8 cellular contexts compared by ENCODE assay signal in genomic region chr6:37021356-37022129, GRCh38. TPM values are rescaled to one million over a fixed set of nuclear protein-coding genes. Genes with fewer than 3 reads are reported as not detected.
DNase-seq lines count a peak whose midpoint lies in the region; TF ChIP-seq lines count a peak whose summit lies in the region.

No MANE protein-coding gene starts in this region.

- H3K27me3 ChIP-seq in fibroblast of lung (ENCODE audit: control insufficient read depth, insufficient read depth, low read length) = no peaks in the 10 kb centered on the region
- no peaks in the 10 kb centered on the region for H3K27me3 ChIP-seq in thyroid gland

- intact Hi-C loops in activated CD4-positive, alpha-beta memory T cell treated with anti-CD3 and anti-CD28 coated beads for 36 hours (cut with micrococcal nuclease) = loop anchor here (1.0 kb wide), 1 partner anchor 30 kb away; no protein-coding TSS in a partner anchor
- intact Hi-C loops in thyroid gland (cut with DNase I) = loop anchor here (5.0 to 10.0 kb wide), 2 partner anchors 193 to 254 kb away; no protein-coding TSS in a partner anchor

- H3K4me1 ChIP-seq in fibroblast of lung (ENCODE audit: control insufficient read depth, extremely low read depth, insufficient read depth, low read length) (peaks cover 7% of the 10 kb centered on the region), thyroid gland (peaks cover 19 to 22% of the 10 kb centered on the region in 2 donors)

- no peaks in the 10 kb centered on the region for H3K36me3 Mint-ChIP-seq in activated CD4-positive, alpha-beta memory T cell treated with anti-CD3 and anti-CD28 coated beads for 36 hours

- no peaks in the 10 kb centered on the region for H4K20me1 ChIP-seq in fibroblast of lung (ENCODE audit: control insufficient read depth, extremely low read depth, insufficient read depth, low read length)

- H3K36me3 ChIP-seq in fibroblast of lung (ENCODE audit: control insufficient read depth, insufficient read depth, low read length) = no peaks in the 10 kb centered on the region
- no peaks in the 10 kb centered on the region for H3K36me3 ChIP-seq in thyroid gland

- CTCF ChIA-PET in activated CD4-positive, alpha-beta memory T cell treated with anti-CD3 and anti-CD28 coated beads for 36 hours (lab: Charles Lee) = interaction anchor here (0.5 to 22.4 kb wide), 30 partner anchors 8 to 304 kb away, joined by 3 to 850 read pairs (median 4); partner anchors contain the start of genes C6orf89 and PIM1

- H3K79me2 ChIP-seq in fibroblast of lung (ENCODE audit: control insufficient read depth, insufficient read depth, low read length) = no peaks in the 10 kb centered on the region

- TF ChIP-seq CTCF in fibroblast of lung (conservative IDR thresholded peaks at IDR 0.05 in 1 of 2, IDR thresholded peaks at IDR 0.05 in 1 of 2; ENCODE audit: low read depth in 1 of 2, low read length in 2 of 2) (peak; percentile 63 to 66), thyroid gland (IDR thresholded peaks at IDR 0.05) (no peak)

- 78 to 82% methylated on average over 14 of the region's 14 CpGs for WGBS in thyroid gland, 2 donors

- no peak overlapping the region for H3K4me3 Mint-ChIP-seq in activated CD4-positive, alpha-beta memory T cell treated with anti-CD3 and anti-CD28 coated beads for 36 hours

- no peaks in the 10 kb centered on the region for H3K27me3 Mint-ChIP-seq in activated CD4-positive, alpha-beta memory T cell treated with anti-CD3 and anti-CD28 coated beads for 36 hours

- no peaks in the 10 kb centered on the region for H3K9me3 ChIP-seq in fibroblast of lung (ENCODE audit: control insufficient read depth, insufficient read depth, low read depth, low read length)
- no peaks in the 10 kb centered on the region for H3K9me3 ChIP-seq in thyroid gland

- H3K4me3 ChIP-seq in fibroblast of lung (replicated peaks in 1 of 4; ENCODE audit: control extremely low read depth in 1 of 4, insufficient read depth in 1 of 4, low read depth in 3 of 4, low read length in 4 of 4) = no peak overlapping the region
- no peak overlapping the region for H3K4me3 ChIP-seq in thyroid gland (replicated peaks in 1 of 3)

- no peak overlapping the region for H3K27ac ChIP-seq in fibroblast of lung (ENCODE audit: insufficient read depth, low read length)
- no peak overlapping the region for H3K27ac ChIP-seq in thyroid gland

- H3K4me1 Mint-ChIP-seq in activated CD4-positive, alpha-beta memory T cell treated with anti-CD3 and anti-CD28 coated beads for 36 hours (ENCODE audit: low read depth) = peaks cover 70% of the 10 kb centered on the region

- H3K9ac ChIP-seq in fibroblast of lung (ENCODE audit: insufficient read depth, low read length) = no peak overlapping the region

- H2AFZ ChIP-seq in fibroblast of lung (ENCODE audit: low read length) = no peak overlapping the region

- TF ChIP-seq POLR2A in thyroid gland (IDR thresholded peaks at IDR 0.05) = no peak

- peak; percentile 77 for DNase-seq in DMS 273 (lab: John Stamatoyannopoulos, UW; ENCODE audit: unreplicated experiment)
- peak; percentile 63 for DNase-seq in NAMALWA (ENCODE audit: low spot score)
- peak; percentile 84 for DNase-seq in activated CD4-positive, alpha-beta memory T cell treated with anti-CD3 and anti-CD28 coated beads for 36 hours
- DNase-seq in fibroblast of lung (ENCODE audit: low read depth in 2 of 2) = peak; percentile 34 to 62
- peak; percentile 27 to 65 (median 54) for DNase-seq in stimulated activated CD4-positive, alpha-beta T cell treated with anti-CD3 and anti-CD28 coated beads, TNF-alpha, amount 100 ng/mL, for 4 hours (ENCODE audit: low read depth in 3 of 3)
- DNase-seq in pons (ENCODE audit: low spot score) = no peak
- no peak for DNase-seq in thyroid gland
- DNase-seq in hippocampal formation (lab: John Stamatoyannopoulos, UW) = no peak

- H3K27ac Mint-ChIP-seq in activated CD4-positive, alpha-beta memory T cell treated with anti-CD3 and anti-CD28 coated beads for 36 hours = peak overlapping the region; percentile 25

- POLR2A ChIA-PET in activated CD4-positive, alpha-beta memory T cell treated with anti-CD3 and anti-CD28 coated beads for 36 hours (lab: Charles Lee) = interaction anchor here (0.5 to 5.2 kb wide), 5 partner anchors 15 to 188 kb away, joined by 3 to 20 read pairs (median 5); partner anchors contain the start of gene PIM1

- no peaks in the 10 kb centered on the region for H3K9me3 Mint-ChIP-seq in activated CD4-positive, alpha-beta memory T cell treated with anti-CD3 and anti-CD28 coated beads for 36 hours

- no peak overlapping the region for H3K4me2 ChIP-seq in fibroblast of lung (ENCODE audit: extremely low read depth, insufficient read depth, low read length)

RNA-seq across cellular contexts. Expression of gene FGD2, which starts 16.1 kb away (rescaled TPM):
- total RNA-seq in activated CD4-positive, alpha-beta memory T cell treated with anti-CD3 and anti-CD28 coated beads for 36 hours = under 1 TPM; 0.48 to 0.52 TPM
- not detected in 2 replicates for total RNA-seq in fibroblast of lung
- not detected in 2 replicates for polyA plus RNA-seq in fibroblast of lung
- polyA plus RNA-seq in fibroblast of lung (2012) = not detected in 2 replicates
- polyA minus RNA-seq in fibroblast of lung (ENCODE audit: low replicate concordance) = not detected in 2 replicates
- 10 to 100 TPM; 14.9 to 25.8 (median 23.1) TPM for total RNA-seq in thyroid gland

RNA-seq across cellular contexts. Expression of gene MTCH1, which starts 35.5 kb away (rescaled TPM):
- 100 to 1,000 TPM; 109 to 114 TPM for total RNA-seq in activated CD4-positive, alpha-beta memory T cell treated with anti-CD3 and anti-CD28 coated beads for 36 hours
- total RNA-seq in fibroblast of lung (166 and 222 TPM in 2 replicates), thyroid gland (1,000 to 10,000 TPM in 1 of 4 donors, 100 to 1,000 TPM in 3; 571 to 1,096 (median 866) TPM)
- 131 and 153 TPM in 2 replicates for polyA plus RNA-seq in fibroblast of lung
- polyA plus RNA-seq in fibroblast of lung (2012) = 196 and 242 TPM in 2 replicates
- 262 and 308 TPM in 2 replicates for polyA minus RNA-seq in fibroblast of lung (ENCODE audit: low replicate concordance)

Comparison
In these comparisons a context has a peak if more than half of its experiments do, and no peak if none do; other contexts are left out.
1. DNase-seq: peak in DMS 273 (single experiment), NAMALWA (single experiment), activated CD4-positive, alpha-beta memory T cell treated with anti-CD3 and anti-CD28 coated beads for 36 hours (single experiment), fibroblast of lung (2 of 2) and stimulated activated CD4-positive, alpha-beta T cell treated with anti-CD3 and anti-CD28 coated beads, TNF-alpha, amount 100 ng/mL, for 4 hours (3 of 3); none in pons (single experiment), thyroid gland (0 of 2) and hippocampal formation (0 of 2).
2. CTCF ChIP-seq: peak in fibroblast of lung (2 of 2); none in thyroid gland (0 of 6).
3. RNA of gene FGD2, which starts 16.1 kb away (total RNA-seq): 14.9 to 25.8 TPM in thyroid gland; 0.48 to 0.52 TPM in activated CD4-positive, alpha-beta memory T cell treated with anti-CD3 and anti-CD28 coated beads for 36 hours and not detected in fibroblast of lung; every median in the first group is over 10 times any median in the second.